In genomic region chr16:84920333-84920732, GRCh38 we compare ENCODE assay signal across 27 cellular contexts.
"Had no signal": no experiment of that assay in that cellular context is flagged by ENCODE, and none has a peak within 500 bp of the region (broad histone marks: within the 10 kb centered on the region; RNA-seq: fewer than 3 reads in every experiment).

No MANE protein-coding gene starts in this region.

- H3K4me3 ChIP-seq: dorsolateral prefrontal cortex, gastrocnemius medialis, lower lobe of right lung, mucosa of descending colon, neural progenitor cell, skin epidermis, stomach, testis, tibial artery, upper lobe of left lung had no signal

- FAIRE-seq: colon, keratinocyte had no signal

- H3K9me3 Mint-ChIP-seq: endodermal cell; naive B cell; natural killer cell treated with Interleukin-12 subunit alpha and Interleukin-12 subunit beta and Interleukin-15 and Interleukin-18, amount 100 ng/mL, for 72 hours had no signal

- H3K36me3 Mint-ChIP-seq: natural killer cell treated with Interleukin-12 subunit alpha and Interleukin-12 subunit beta and Interleukin-15 and Interleukin-18, amount 100 ng/mL, for 72 hours; neural progenitor cell had no signal

- H3K4me1 ChIP-seq: lower lobe of right lung, neural progenitor cell, parathyroid adenoma had no signal

- H3K27ac ChIP-seq: dorsolateral prefrontal cortex, epithelial cell of prostate, lower lobe of right lung, neural progenitor cell, parathyroid adenoma, skin epidermis, tibial artery, upper lobe of left lung had no signal

- H3K36me3 ChIP-seq: gastrocnemius medialis, lower lobe of right lung, neural progenitor cell, stomach, tibial artery, upper lobe of left lung had no signal

- H3K9me3 ChIP-seq: gastrocnemius medialis, lower lobe of right lung, mucosa of descending colon, stomach, testis, tibial artery, upper lobe of left lung had no signal

- H3K27ac Mint-ChIP-seq: endodermal cell; natural killer cell treated with Interleukin-12 subunit alpha and Interleukin-12 subunit beta and Interleukin-15 and Interleukin-18, amount 100 ng/mL, for 72 hours; neural progenitor cell; progenitor cell of endocrine pancreas had no signal

- H3K27me3 ChIP-seq: neural progenitor cell, testis, upper lobe of left lung had no signal

- H3K4me3 Mint-ChIP-seq: endodermal cell; naive B cell; natural killer cell treated with Interleukin-12 subunit alpha and Interleukin-12 subunit beta and Interleukin-15 and Interleukin-18, amount 100 ng/mL, for 72 hours had no signal

- DNase-seq: central memory CD4-positive, alpha-beta T cell; dorsolateral prefrontal cortex; effector CD8-positive, alpha-beta T cell; endodermal cell; foreskin fibroblast; gastrocnemius medialis; head of caudate nucleus; left ventricle myocardium superior; lower lobe of right lung; mucosa of descending colon; naive B cell; stimulated activated CD4-positive, alpha-beta T cell treated with anti-CD3 and anti-CD28 coated beads, Interleukin-15, amount 100 ng/mL, for 24 hours; stimulated activated CD4-positive, alpha-beta T cell treated with anti-CD3 and anti-CD28 coated beads, Interleukin-2, amount 100 ng/mL, for 48 hours; stimulated activated CD8-positive, alpha-beta memory T cell treated with anti-CD3 and anti-CD28 coated beads, Interleukin-4, amount 100 ng/mL, for 48 hours; stimulated activated naive CD4-positive, alpha-beta T cell treated with Interleukin-2 at 50 U/mL for 16 hours; stomach; testis; tibial artery; upper lobe of left lung had no signal
